16 cellular contexts compared by ENCODE assay signal in the genomic region with DNA sequence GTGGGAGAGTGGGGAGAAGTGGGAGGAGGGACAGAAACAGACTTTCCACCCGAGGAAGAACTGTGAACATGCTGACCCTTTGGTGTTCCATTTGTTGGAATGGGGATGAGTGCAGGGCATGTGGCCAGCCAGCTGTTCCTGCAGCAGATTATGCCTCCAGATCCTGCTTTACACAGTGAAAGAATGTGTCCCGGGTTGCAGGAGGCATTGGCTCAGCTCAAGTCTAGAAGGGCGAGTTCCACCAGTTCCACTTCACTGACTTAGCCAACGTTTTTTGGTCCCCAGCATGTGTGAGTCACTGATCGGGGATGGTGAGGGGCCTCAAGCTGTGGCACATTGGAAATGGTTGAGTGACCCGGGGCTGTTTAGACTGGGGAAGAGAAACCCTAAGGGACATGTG.
A peak's percentile ranks its signal among the peaks of the same experiment; 100 is the strongest.
DNase-seq lines count a peak whose midpoint lies in the region; ATAC-seq and TF ChIP-seq lines count a peak whose summit lies in the region.
"Had no signal": no experiment of that assay in that cellular context is flagged by ENCODE, and none has a peak within 500 bp of the region (broad histone marks: within the 10 kb centered on the region; RNA-seq: fewer than 3 reads in every experiment).

No MANE protein-coding gene starts in this region.

- ATAC-seq in left cardiac atrium = peak; percentile 31 to 64
- peak; percentile 51 for ATAC-seq in upper lobe of right lung
- ATAC-seq: activated naive CD8-positive, alpha-beta T cell treated with anti-CD3 and anti-CD28 coated beads, Interleukin-2, amount 50 U/mL, for 24 hours; HCT116 had no signal

- intact Hi-C loops in left cardiac atrium (cut with DNase I) (no loop called here), cardiac septum (cut with DNase I) (no loop called here), upper lobe of right lung (cut with DNase I) (no loop called here)

- H3K4me1 ChIP-seq in upper lobe of right lung = peaks cover 4% of the 10 kb centered on the region
- H3K4me1 ChIP-seq: vagina had no signal

- DNase-seq in left cardiac atrium (no peak), cardiac septum (ENCODE audit: low spot score) (no peak), NCI-H82 treated with DMSO at 0.1 percent for 48 hours (lab: John Stamatoyannopoulos, UW; ENCODE audit: unreplicated experiment) (peak; percentile 18), islet precursor cell (peak; percentile 81), upper lobe of right lung (no peak), NCI-H226 (no peak), GF-D8 (lab: John Stamatoyannopoulos, UW) (no peak), NCI-H1417 (lab: John Stamatoyannopoulos, UW) (no peak)
- DNase-seq: activated naive CD8-positive, alpha-beta T cell treated with anti-CD3 and anti-CD28 coated beads, Interleukin-2, amount 50 U/mL, for 24 hours; dermis blood vessel endothelial cell; NCI-H1417 treated with DMSO at 0.1 percent for 48 hours; NCI-H526 treated with DMSO at 0.1 percent for 48 hours; SHP77 treated with DMSO at 0.1 percent for 48 hours; spleen had no signal

- no peak for TF ChIP-seq CTCF in upper lobe of right lung (IDR thresholded peaks at IDR 0.05)

- H3K27me3 ChIP-seq in upper lobe of right lung = no peaks in the 10 kb centered on the region
- H3K27me3 ChIP-seq: spleen, vagina had no signal

- no peaks in the 10 kb centered on the region for H3K36me3 ChIP-seq in upper lobe of right lung
- H3K36me3 ChIP-seq: spleen, vagina had no signal

- no peak overlapping the region for H3K4me3 ChIP-seq in upper lobe of right lung
- H3K4me3 ChIP-seq: spleen, vagina had no signal

- H3K27ac ChIP-seq in upper lobe of right lung = no peak overlapping the region
- H3K27ac ChIP-seq: vagina had no signal

- H3K9me3 ChIP-seq in upper lobe of right lung = no peaks in the 10 kb centered on the region
- H3K9me3 ChIP-seq: spleen, vagina had no signal

Comparison
In these comparisons a context has a peak if more than half of its experiments do, and no peak if none do; other contexts are left out.
1. DNase-seq: peak in NCI-H82 treated with DMSO at 0.1 percent for 48 hours (single experiment) and islet precursor cell (single experiment); none in left cardiac atrium (single experiment), cardiac septum (single experiment), upper lobe of right lung (single experiment), NCI-H226 (single experiment), GF-D8 (single experiment) and NCI-H1417 (0 of 3).